ENCODE assay signal across 14 cellular contexts in the genomic region with DNA sequence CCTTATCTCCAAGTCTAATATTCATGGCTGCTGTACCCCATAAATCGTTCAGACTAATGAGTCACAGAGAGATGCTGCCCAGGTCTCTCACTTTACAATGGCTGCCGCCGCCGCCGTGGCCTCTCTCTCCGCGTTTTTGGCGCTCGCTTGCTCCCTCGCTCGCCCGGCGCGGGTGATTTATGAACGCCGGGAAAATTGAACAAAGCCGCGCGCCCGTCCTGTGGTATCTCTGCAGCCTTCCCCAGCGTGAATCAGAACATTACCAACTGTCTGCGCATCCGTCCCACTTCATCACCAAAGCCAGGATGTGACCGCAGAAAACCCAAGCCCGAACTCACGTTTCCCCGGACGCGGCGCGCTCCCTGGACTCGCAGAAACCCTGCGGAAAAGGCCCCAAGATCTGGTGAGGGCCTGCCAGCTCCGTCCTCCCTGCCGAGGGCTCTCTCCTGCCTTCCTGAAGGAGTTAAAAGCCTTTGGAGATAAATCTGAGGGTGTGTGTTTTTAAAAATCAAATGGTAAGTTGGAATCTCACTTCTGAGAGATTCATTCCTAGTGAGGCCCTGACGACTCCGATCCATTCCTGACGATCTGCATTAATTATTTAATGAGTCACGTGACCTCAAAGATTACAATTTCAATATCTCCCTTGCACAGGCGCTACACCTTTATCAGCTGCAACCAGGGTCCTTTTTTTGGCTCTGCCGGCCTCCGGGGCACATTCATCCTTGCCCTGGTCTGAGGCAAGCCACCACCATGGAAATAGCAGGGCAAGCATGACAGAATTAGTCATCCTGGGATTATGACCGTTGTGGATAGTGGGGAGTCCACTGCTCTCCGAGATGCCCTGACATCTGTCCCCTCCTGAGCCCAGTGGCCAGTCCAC. TPM values are rescaled to one million over a fixed set of nuclear protein-coding genes. Genes with fewer than 3 reads are reported as not detected.
DNase-seq lines count a peak whose midpoint lies in the region; FAIRE-seq and TF ChIP-seq lines count a peak whose summit lies in the region.
"Had no signal": no experiment of that assay in that cellular context is flagged by ENCODE, and none has a peak within 500 bp of the region (broad histone marks: within the 10 kb centered on the region; RNA-seq: fewer than 3 reads in every experiment).

No MANE protein-coding gene starts in this region.

- peaks cover 99% of the 10 kb centered on the region for H3K27me3 Mint-ChIP-seq in astrocyte (ENCODE audit: low read depth, unreplicated experiment)
- peaks cover 1 to 6% (median 4%) of the 10 kb centered on the region in 3 donors for H3K27me3 Mint-ChIP-seq in immature natural killer cell (ENCODE audit: low read depth in 3 of 3)

- 36% methylated on average over 44 of the region's 44 CpGs for WGBS in hepatocyte (ENCODE audit: low lambda C conversion rate, missing lambda C conversion rate)

- H3K36me3 Mint-ChIP-seq in astrocyte (ENCODE audit: low read depth, unreplicated experiment), result peaks cover 2% of the 10 kb centered on the region
- peaks cover 0 to 7% (median 3%) of the 10 kb centered on the region in 3 donors for H3K36me3 Mint-ChIP-seq in immature natural killer cell

- H3K4me1 ChIP-seq in astrocyte (ENCODE audit: insufficient read depth, low read length) (peaks cover 11% of the 10 kb centered on the region), hepatocyte (ENCODE audit: insufficient read depth) (peaks cover 11% of the 10 kb centered on the region), osteoblast (ENCODE audit: insufficient read depth, low read length) (no peaks in the 10 kb centered on the region)
- H3K4me1 ChIP-seq: BLaER1 treated with 17β-estradiol and CSF1 and Interleukin-3, amounts not matched to agents 10 nM and 100 nM had no signal

- H3K36me3 ChIP-seq in astrocyte (ENCODE audit: insufficient read depth, low read length) (no peaks in the 10 kb centered on the region), hepatocyte (replicated peaks; ENCODE audit: insufficient read depth, low read depth) (no peaks in the 10 kb centered on the region), osteoblast (ENCODE audit: insufficient read depth, low read length) (peaks cover 10% of the 10 kb centered on the region)
- H3K36me3 ChIP-seq: BLaER1 treated with 17β-estradiol and CSF1 and Interleukin-3, amounts not matched to agents 10 nM and 100 nM had no signal

- H3K4me1 Mint-ChIP-seq in astrocyte (ENCODE audit: low read depth, unreplicated experiment) (peaks cover 2% of the 10 kb centered on the region), immature natural killer cell (no peaks in the 10 kb centered on the region)

- H3K4me3 ChIP-seq in astrocyte (ENCODE audit: insufficient read depth, low read depth, low read length) (no peak overlapping the region), hepatocyte (no peak overlapping the region), osteoblast (ENCODE audit: insufficient read depth, low read length) (no peak overlapping the region)
- H3K4me3 ChIP-seq: BLaER1 treated with 17β-estradiol and CSF1 and Interleukin-3, amounts not matched to agents 10 nM and 100 nM; skin epidermis had no signal

- H4K20me1 ChIP-seq in astrocyte (ENCODE audit: insufficient read depth, low read length) (no peaks in the 10 kb centered on the region), hepatocyte (ENCODE audit: insufficient read depth, poor library complexity, severe bottlenecking) (no peaks in the 10 kb centered on the region), osteoblast (ENCODE audit: insufficient read depth, low read length) (peaks cover 6% of the 10 kb centered on the region)
- H4K20me1 ChIP-seq: BLaER1 treated with 17β-estradiol and CSF1 and Interleukin-3, amounts not matched to agents 10 nM and 100 nM had no signal

- H3K9me3 Mint-ChIP-seq in astrocyte (ENCODE audit: unreplicated experiment) (peaks cover 47% of the 10 kb centered on the region), immature natural killer cell (no peaks in the 10 kb centered on the region)
- H3K9me3 Mint-ChIP-seq: T-helper 1 cell treated with Interleukin-12 subunit alpha and Interleukin-12 subunit beta and Interleukin-4 antibody, amounts not matched to agents 30 μg/mL and 1 μg/mL, for 36 hours had no signal

- FAIRE-seq in astrocyte (lab: Jason Lieb, UNC) (no peak), GM12892 (lab: Jason Lieb, UNC) (no peak)

- peak overlapping the region; percentile 84 for H3K27ac ChIP-seq in astrocyte (ENCODE audit: low read depth, low read length)
- no peak overlapping the region for H3K27ac ChIP-seq in hepatocyte
- H3K27ac ChIP-seq in osteoblast (ENCODE audit: low read depth, low read length), result no peak overlapping the region
- H3K27ac ChIP-seq: BLaER1 treated with 17β-estradiol and CSF1 and Interleukin-3, amounts not matched to agents 10 nM and 100 nM; skin epidermis had no signal

- H2AFZ ChIP-seq in astrocyte (ENCODE audit: low read depth, low read length) (no peak overlapping the region), hepatocyte (no peak overlapping the region), osteoblast (ENCODE audit: low read length) (no peak overlapping the region)

- H3K9me3 ChIP-seq in astrocyte (ENCODE audit: insufficient read depth, low read depth, low read length) (no peaks in the 10 kb centered on the region), hepatocyte (ENCODE audit: low read depth) (no peaks in the 10 kb centered on the region), osteoblast (ENCODE audit: low read depth, low read length) (no peaks in the 10 kb centered on the region)

- TF ChIP-seq POLR2A in GM12892 (IDR thresholded peaks at IDR 0.05; ENCODE audit: low read depth, low read length), result no peak

- H3K27me3 ChIP-seq in astrocyte (ENCODE audit: insufficient read depth, low read length) (peaks cover 74% of the 10 kb centered on the region), hepatocyte (peaks cover 76% of the 10 kb centered on the region), osteoblast (ENCODE audit: insufficient read depth, low read length) (no peaks in the 10 kb centered on the region)
- H3K27me3 ChIP-seq: BLaER1 treated with 17β-estradiol and CSF1 and Interleukin-3, amounts not matched to agents 10 nM and 100 nM had no signal

- DNase-seq in D341Med (ENCODE audit: low spot score) (peak; percentile 22), astrocyte (ENCODE audit: low read depth) (peak; percentile 96), hepatocyte (ENCODE audit: low spot score) (no peak), osteoblast (ENCODE audit: insufficient read length, low spot score, missing footprints) (peak; percentile 57), GM12892 (ENCODE audit: insufficient read length) (no peak), immature natural killer cell (no peak), occipital lobe (lab: John Stamatoyannopoulos, UW) (no peak), activated gamma-delta T cell treated with Interleukin-2 at 50 U/mL for 16 hours (no peak)
- DNase-seq: NCI-H1105, NCI-H82 had no signal

- H3K9me2 ChIP-seq in hepatocyte (replicated peaks; ENCODE audit: insufficient read depth), result no peaks in the 10 kb centered on the region

- H3K79me2 ChIP-seq in astrocyte (ENCODE audit: insufficient read depth, low read length) (peaks cover 25% of the 10 kb centered on the region), hepatocyte (peaks cover 9% of the 10 kb centered on the region), osteoblast (ENCODE audit: insufficient read depth, low read length) (peaks cover 6% of the 10 kb centered on the region)

- H3K27ac Mint-ChIP-seq in astrocyte (ENCODE audit: unreplicated experiment) (no peak overlapping the region), immature natural killer cell (no peak overlapping the region)
- H3K27ac Mint-ChIP-seq: T-helper 1 cell treated with Interleukin-12 subunit alpha and Interleukin-12 subunit beta and Interleukin-4 antibody, amounts not matched to agents 30 μg/mL and 1 μg/mL, for 36 hours had no signal

- peak overlapping the region; percentile 83 for H3K4me2 ChIP-seq in astrocyte (ENCODE audit: low read length)
- peak overlapping the region; percentile 66 for H3K4me2 ChIP-seq in hepatocyte
- no peak overlapping the region for H3K4me2 ChIP-seq in osteoblast (ENCODE audit: insufficient read depth, low read length)
- H3K4me2 ChIP-seq: BLaER1 treated with 17β-estradiol and CSF1 and Interleukin-3, amounts not matched to agents 10 nM and 100 nM had no signal

- H3K4me3 Mint-ChIP-seq in astrocyte (ENCODE audit: unreplicated experiment), result peak overlapping the region; percentile 8
- H3K4me3 Mint-ChIP-seq in immature natural killer cell, result no peak overlapping the region
- H3K4me3 Mint-ChIP-seq: T-helper 1 cell treated with Interleukin-12 subunit alpha and Interleukin-12 subunit beta and Interleukin-4 antibody, amounts not matched to agents 30 μg/mL and 1 μg/mL, for 36 hours had no signal

- TF ChIP-seq CTCF in astrocyte (IDR thresholded peaks at IDR 0.05; ENCODE audit: insufficient read depth, low read depth, low read length), result no peak
- TF ChIP-seq CTCF in hepatocyte (IDR thresholded peaks at IDR 0.05; ENCODE audit: poor library complexity), result no peak
- TF ChIP-seq CTCF in osteoblast (IDR thresholded peaks at IDR 0.05; ENCODE audit: extremely low read depth, low read depth, low read length), result no peak

- peak overlapping the region; percentile 83 for H3K9ac ChIP-seq in astrocyte (ENCODE audit: low read length)
- H3K9ac ChIP-seq: BLaER1 treated with 17β-estradiol and CSF1 and Interleukin-3, amounts not matched to agents 10 nM and 100 nM had no signal

RNA-seq across cellular contexts. Expression of gene HOXA4, which starts 6.2 kb away (rescaled TPM):
- total RNA-seq in astrocyte (not detected in 2 replicates), hepatocyte (1.3 and 1.4 TPM in 2 replicates), osteoblast (0.72 and 1.2 TPM in 2 replicates), occipital lobe (not detected)
- polyA plus RNA-seq in hepatocyte (0.69 and 0.96 TPM in 2 replicates), immature natural killer cell (1 to 10 TPM in 1 of 3 donors, under 1 TPM in 1, not detected in 1; 0.51 to 1.2 TPM)
- not detected for polyA plus RNA-seq in GM12892 (2012; ENCODE audit: missing spikeins)

RNA-seq across cellular contexts. Expression of gene HOXA5, which starts 19.1 kb away (rescaled TPM):
- total RNA-seq in astrocyte (not detected in 2 replicates), hepatocyte (0.08 and 0.70 TPM in 2 replicates), osteoblast (3.2 and 5.8 TPM in 2 replicates), occipital lobe (not detected)
- polyA plus RNA-seq in hepatocyte (0.41 and 0.92 TPM in 2 replicates), immature natural killer cell (1 to 10 TPM in 1 of 3 donors, under 1 TPM in 2; 0.42 to 1.1 (median 0.73) TPM)
- not detected for polyA plus RNA-seq in GM12892 (2012; ENCODE audit: missing spikeins)
- total RNA-seq: activated CD8-positive, alpha-beta memory T cell treated with anti-CD3 and anti-CD28 coated beads for 36 hours had no signal

RNA-seq across cellular contexts. Expression of gene HOXA2, which starts 21.9 kb away (rescaled TPM):
- not detected in 2 replicates for total RNA-seq in astrocyte
- 0.36 TPM in 1 of 2 replicates, not detected in the other for total RNA-seq in hepatocyte
- polyA plus RNA-seq in hepatocyte, result 0.07 and 0.81 TPM in 2 replicates
- 0.36 and 0.59 TPM in 2 replicates for total RNA-seq in osteoblast
- not detected for polyA plus RNA-seq in GM12892 (2012; ENCODE audit: missing spikeins)
- not detected for polyA plus RNA-seq in immature natural killer cell
- not detected for total RNA-seq in occipital lobe
- total RNA-seq: activated CD8-positive, alpha-beta memory T cell treated with anti-CD3 and anti-CD28 coated beads for 36 hours had no signal

RNA-seq across cellular contexts. Expression of gene HOXA6, which starts 23.2 kb away (rescaled TPM):
- not detected in 2 replicates for total RNA-seq in astrocyte
- not detected in 2 replicates for total RNA-seq in hepatocyte
- polyA plus RNA-seq in hepatocyte, result 0.16 and 0.23 TPM in 2 replicates
- 5.0 and 7.6 TPM in 2 replicates for total RNA-seq in osteoblast
- polyA plus RNA-seq in GM12892 (2012; ENCODE audit: missing spikeins), result not detected
- polyA plus RNA-seq in immature natural killer cell, result 1 to 10 TPM in 1 of 3 donors, under 1 TPM in 1, not detected in 1; 0.52 to 3.8 TPM
- total RNA-seq in occipital lobe, result not detected
- total RNA-seq: activated CD8-positive, alpha-beta memory T cell treated with anti-CD3 and anti-CD28 coated beads for 36 hours had no signal

RNA-seq across cellular contexts. Expression of gene HOXA3, which starts 28.0 kb away (rescaled TPM):
- total RNA-seq in astrocyte (not detected in 2 replicates), hepatocyte (0.83 and 3.0 TPM in 2 replicates), osteoblast (3.5 and 4.0 TPM in 2 replicates), occipital lobe (not detected)
- polyA plus RNA-seq in hepatocyte (4.1 and 4.5 TPM in 2 replicates), immature natural killer cell (under 1 TPM in 1 of 3 donors, not detected in 2; 0.13 TPM)
- not detected for polyA plus RNA-seq in GM12892 (2012; ENCODE audit: missing spikeins)
- total RNA-seq: activated CD8-positive, alpha-beta memory T cell treated with anti-CD3 and anti-CD28 coated beads for 36 hours had no signal

Comparison
In these comparisons a context has a peak if more than half of its experiments do, and no peak if none do; other contexts are left out.
1. DNase-seq: peak in D341Med (single experiment), astrocyte (single experiment) and osteoblast (single experiment); none in hepatocyte (single experiment), GM12892 (single experiment), immature natural killer cell (0 of 3), occipital lobe (single experiment) and activated gamma-delta T cell treated with Interleukin-2 at 50 U/mL for 16 hours (single experiment).